ENCODE assay signal across 8 cellular contexts in genomic region chr22:22207845-22208564, GRCh38. TPM values are rescaled to one million over a fixed set of nuclear protein-coding genes. Genes with fewer than 3 reads are reported as not detected.
DNase-seq lines count a peak whose midpoint lies in the region; ATAC-seq and TF ChIP-seq lines count a peak whose summit lies in the region.

No MANE protein-coding gene starts in this region.

- peak; percentile 76 for ATAC-seq in GM21723 (IDR thresholded peaks at IDR 0.05; ENCODE audit: unreplicated experiment)
- no peak for ATAC-seq in gastrocnemius medialis

- intact Hi-C loops in head of caudate nucleus (cut with DNase I) = no loop called here
- intact Hi-C loops in gastrocnemius medialis (cut with DNase I; ENCODE audit: low total_unique reads) = loop anchor here (10.0 kb wide), 1 partner anchor 747 kb away; no protein-coding TSS in a partner anchor

- peaks cover 0 to 18% (median 15%) of the 10 kb centered on the region in 3 donors for H3K27me3 ChIP-seq in gastrocnemius medialis

- no peaks in the 10 kb centered on the region for H3K9me3 ChIP-seq in gastrocnemius medialis

- peak in 3 of 5 experiments; percentile 29 to 39 (median 37) for TF ChIP-seq CTCF in gastrocnemius medialis (IDR thresholded peaks at IDR 0.05 in 4 of 5, conservative IDR thresholded peaks at IDR 0.05 in 1 of 5)

- H3K36me3 ChIP-seq in gastrocnemius medialis = no peaks in the 10 kb centered on the region

- in situ Hi-C loops in gastrocnemius medialis (cut with MboI; ENCODE audit: low sequenced_read_pairs in 4 of 4) = no loop called here

- no peaks in the 10 kb centered on the region for H3K4me1 ChIP-seq in gastrocnemius medialis

- H3K4me3 ChIP-seq in gastrocnemius medialis = no peak overlapping the region

- DNase-seq in ELF-1 (ENCODE audit: low read depth, low spot score) = peak; percentile 81
- DNase-seq in KG1 (lab: John Stamatoyannopoulos, UW) = peak; percentile 52
- peak; percentile 64 for DNase-seq in activated T-helper 9 cell treated with anti-CD3 and anti-CD28 coated beads, Interleukin-2, amount 50 U/mL, for 16 hours (ENCODE audit: low read depth)
- DNase-seq in head of caudate nucleus = peak in 40 of 42 donors; percentile 17 to 82 (median 58)
- peak in 1 of 2 donors; percentile 11 for DNase-seq in gastrocnemius medialis
- no peak for DNase-seq in middle frontal gyrus (ENCODE audit: extremely low spot score, low spot score)

- H3K27ac ChIP-seq in gastrocnemius medialis = no peak overlapping the region

- TF ChIP-seq POLR2A in Raji (IDR thresholded peaks at IDR 0.05; ENCODE audit: insufficient read depth, low read depth, low read length) (peak; percentile 43; the same call in 1 of the 2 replicates), gastrocnemius medialis (IDR thresholded peaks at IDR 0.05) (no peak)

RNA-seq across cellular contexts. Expression of gene VPREB1, which starts 36.6 kb away (rescaled TPM):
- total RNA-seq in gastrocnemius medialis = not detected
